ENCODE assay signal across 12 cellular contexts in genomic region chr1:22751124-22751531, GRCh38. TPM values are rescaled to one million over a fixed set of nuclear protein-coding genes. Genes with fewer than 3 reads are reported as not detected.
DNase-seq lines count a peak whose midpoint lies in the region; ATAC-seq, FAIRE-seq and TF ChIP-seq lines count a peak whose summit lies in the region.
"Had no signal": no experiment of that assay in that cellular context is flagged by ENCODE, and none has a peak within 500 bp of the region (broad histone marks: within the 10 kb centered on the region; RNA-seq: fewer than 3 reads in every experiment).

No MANE protein-coding gene starts in this region.

- CTCF ChIA-PET in A549 (lab: Yijun Ruan, JAX) = interaction anchor here (1.0 to 6.9 kb wide), 4 partner anchors 9 to 110 kb away, joined by 3 to 46 read pairs (median 4); no protein-coding TSS in a partner anchor
- CTCF ChIA-PET in WTC11 (lab: Charles Lee) = interaction anchor here (0.6 to 3.6 kb wide), 7 partner anchors 10 to 296 kb away, joined by 3 to 24 read pairs (median 4); no protein-coding TSS in a partner anchor

- ATAC-seq in A549 (no peak), GM23338 (peak; percentile 74), WTC11 (peak; percentile 57), HG03045 (IDR thresholded peaks at IDR 0.05; ENCODE audit: unreplicated experiment) (no peak), GM19035 (IDR thresholded peaks at IDR 0.05; ENCODE audit: unreplicated experiment) (no peak), GM21526 (IDR thresholded peaks at IDR 0.05; ENCODE audit: low FRiP score, unreplicated experiment) (no peak)
- ATAC-seq in stimulated activated effector memory CD8-positive, alpha-beta T cell treated with anti-CD3 and anti-CD28 coated beads, Interleukin-12 subunit alpha, Interleukin-12 subunit beta, amount 100 ng/mL, for 72 hours = no peak

- H3K4me1 Mint-ChIP-seq in GM23338 = peaks cover 4% of the 10 kb centered on the region; the same call in 2 of the 3 replicates
- H3K4me1 Mint-ChIP-seq in WTC11 = 0 out of 2 replicates have a peak, but pooled peaks cover 4% of the 10 kb centered on the region
- peaks cover 13% of the 10 kb centered on the region for H3K4me1 Mint-ChIP-seq in stimulated activated effector memory CD8-positive, alpha-beta T cell treated with anti-CD3 and anti-CD28 coated beads, Interleukin-12 subunit alpha, Interleukin-12 subunit beta, amount 100 ng/mL, for 72 hours

- peak overlapping the region; percentile 95 to 97 for H3K27ac ChIP-seq in A549
- no peak overlapping the region for H3K27ac ChIP-seq in GM23338 (ENCODE audit: low read depth)
- peak overlapping the region; percentile 97 for H3K27ac ChIP-seq in mesenchymal stem cell (ENCODE audit: low read length, poor library complexity, severe bottlenecking)

- no peaks in the 10 kb centered on the region for H3K79me2 ChIP-seq in GM23338 (replicated peaks; ENCODE audit: insufficient read depth)

- WGBS in A549 (ENCODE audit: missing lambda C conversion rate) = 89% methylated on average over 6 of the region's 6 CpGs
- WGBS in mesenchymal stem cell = 72% methylated on average over 6 of the region's 6 CpGs

- H3K36me3 ChIP-seq in GM23338 (ENCODE audit: insufficient read depth) (no peaks in the 10 kb centered on the region), mesenchymal stem cell (ENCODE audit: control insufficient read depth in 1 of 2, insufficient read depth in 2 of 2, low read depth in 1 of 2, low read length in 2 of 2) (peaks cover 0 to 7% of the 10 kb centered on the region in 2 experiments)
- H3K36me3 ChIP-seq: BE2C had no signal

- peak overlapping the region in 1 of 2 experiments; percentile 42 for H3K14ac ChIP-seq in mesenchymal stem cell (ENCODE audit: low read length in 2 of 2)

- TF ChIP-seq EP300 in A549 (IDR thresholded peaks at IDR 0.05) = no peak

- H3K4me1 ChIP-seq in A549 (peaks cover 69% of the 10 kb centered on the region), GM23338 (ENCODE audit: insufficient read depth) (no peaks in the 10 kb centered on the region), mesenchymal stem cell (ENCODE audit: control insufficient read depth, insufficient read depth, low read depth, low read length) (peaks cover 58% of the 10 kb centered on the region)
- H3K4me1 ChIP-seq: BE2C had no signal

- H3K36me3 Mint-ChIP-seq in GM23338 (ENCODE audit: low read depth) (no peaks in the 10 kb centered on the region), WTC11 (no peaks in the 10 kb centered on the region)
- H3K36me3 Mint-ChIP-seq in stimulated activated effector memory CD8-positive, alpha-beta T cell treated with anti-CD3 and anti-CD28 coated beads, Interleukin-12 subunit alpha, Interleukin-12 subunit beta, amount 100 ng/mL, for 72 hours = no peaks in the 10 kb centered on the region

- POLR2A ChIA-PET in A549 (lab: Yijun Ruan, JAX) (no interaction called here), WTC11 (lab: Charles Lee) (no interaction called here)

- peak overlapping the region; percentile 21 for H4K8ac ChIP-seq in mesenchymal stem cell (ENCODE audit: low read length)

- no peak for FAIRE-seq in A549 (lab: Jason Lieb, UNC)

- peak overlapping the region; percentile 92 for H2AK5ac ChIP-seq in mesenchymal stem cell (ENCODE audit: low read length, severe bottlenecking)

- H3K27ac Mint-ChIP-seq in GM23338 (no peak overlapping the region), WTC11 (no peak overlapping the region)
- no peak overlapping the region for H3K27ac Mint-ChIP-seq in stimulated activated effector memory CD8-positive, alpha-beta T cell treated with anti-CD3 and anti-CD28 coated beads, Interleukin-12 subunit alpha, Interleukin-12 subunit beta, amount 100 ng/mL, for 72 hours
- H3K27ac Mint-ChIP-seq: activated B cell treated with CpG ODN at 0.5 μM for 24 hours had no signal

- TF ChIP-seq POLR2A in A549 (IDR thresholded peaks at IDR 0.05; ENCODE audit: low read length) = no peak

- no peak overlapping the region for H3K23ac ChIP-seq in mesenchymal stem cell (ENCODE audit: low read length in 2 of 2)

- H3K9me2 ChIP-seq in GM23338 (ENCODE audit: insufficient read depth) = no peaks in the 10 kb centered on the region

- H3K9ac ChIP-seq in mesenchymal stem cell (ENCODE audit: low read length) = no peak overlapping the region

- no peaks in the 10 kb centered on the region for H3K9me3 ChIP-seq in A549
- H3K9me3 ChIP-seq in mesenchymal stem cell (ENCODE audit: control insufficient read depth, low read length) = no peaks in the 10 kb centered on the region
- H3K9me3 ChIP-seq: BE2C had no signal

- H3K9me3 Mint-ChIP-seq in GM23338 (no peaks in the 10 kb centered on the region), WTC11 (no peaks in the 10 kb centered on the region)
- no peaks in the 10 kb centered on the region for H3K9me3 Mint-ChIP-seq in stimulated activated effector memory CD8-positive, alpha-beta T cell treated with anti-CD3 and anti-CD28 coated beads, Interleukin-12 subunit alpha, Interleukin-12 subunit beta, amount 100 ng/mL, for 72 hours
- H3K9me3 Mint-ChIP-seq: activated B cell treated with CpG ODN at 0.5 μM for 24 hours; central memory CD8-positive, alpha-beta T cell had no signal

- peak overlapping the region; percentile 33 for H2BK5ac ChIP-seq in mesenchymal stem cell (ENCODE audit: low read depth, low read length, poor library complexity, severe bottlenecking)

- H3K4me2 ChIP-seq in A549 (peak overlapping the region; percentile 85), GM23338 (no peak overlapping the region), mesenchymal stem cell (ENCODE audit: low read length, poor library complexity, severe bottlenecking) (no peak overlapping the region)

- TF ChIP-seq CTCF in A549 (IDR thresholded peaks at IDR 0.05) = no peak
- peak in 1 of 2 experiments; percentile 19; a peak in 2 of 4 replicates for TF ChIP-seq CTCF in GM23338 (conservative IDR thresholded peaks at IDR 0.05; ENCODE audit: low read depth in 2 of 2)
- no peak for TF ChIP-seq CTCF in WTC11 (IDR thresholded peaks at IDR 0.05)

- H3K18ac ChIP-seq in mesenchymal stem cell (ENCODE audit: low read depth in 1 of 2, low read length in 2 of 2) = peak overlapping the region; percentile 10 to 89

- peak overlapping the region; percentile 80 to 88 for H2BK12ac ChIP-seq in mesenchymal stem cell (ENCODE audit: low read length in 2 of 2)

- TF ChIP-seq RAD21 in A549 (conservative IDR thresholded peaks at IDR 0.05 in 1 of 2, IDR thresholded peaks at IDR 0.05 in 1 of 2) = no peak

- no peak overlapping the region for H2BK120ac ChIP-seq in mesenchymal stem cell (ENCODE audit: low read depth, low read length)

- H3K27me3 ChIP-seq in GM23338 (ENCODE audit: insufficient read depth) = no peaks in the 10 kb centered on the region
- H3K27me3 ChIP-seq in mesenchymal stem cell (ENCODE audit: control insufficient read depth in 1 of 2, insufficient read depth in 1 of 2, low read length in 2 of 2) = no peaks in the 10 kb centered on the region
- H3K27me3 ChIP-seq: BE2C had no signal

- H4K20me1 ChIP-seq in GM23338 (replicated peaks; ENCODE audit: insufficient read depth) = no peaks in the 10 kb centered on the region; the same call in 1 of the 2 replicates

- H3K79me1 ChIP-seq in mesenchymal stem cell (replicated peaks; ENCODE audit: low read length, poor library complexity, severe bottlenecking) = peaks cover 17% of the 10 kb centered on the region

- no peaks in the 10 kb centered on the region for H3F3A ChIP-seq in GM23338 (replicated peaks; ENCODE audit: low read depth)

- H2BK15ac ChIP-seq in mesenchymal stem cell (ENCODE audit: low read depth, poor library complexity, severe bottlenecking) = no peak overlapping the region

- H3K27me3 Mint-ChIP-seq in GM23338 (ENCODE audit: insufficient read depth, low read depth, poor library complexity) (peaks cover 2% of the 10 kb centered on the region), WTC11 (ENCODE audit: low read depth) (no peaks in the 10 kb centered on the region)

- H3K4ac ChIP-seq in mesenchymal stem cell (ENCODE audit: low read depth in 1 of 2, low read length in 2 of 2) = peak overlapping the region; percentile 20 to 42

- no peak overlapping the region for H3K4me3 ChIP-seq in A549
- no peak overlapping the region for H3K4me3 ChIP-seq in GM23338
- no peak overlapping the region for H3K4me3 ChIP-seq in mesenchymal stem cell (ENCODE audit: insufficient read depth in 1 of 2, low read depth in 1 of 2, low read length in 2 of 2)

- H4K91ac ChIP-seq in mesenchymal stem cell (ENCODE audit: low read length) = peak overlapping the region; percentile 81

- no peak overlapping the region for H2AFZ ChIP-seq in GM23338
- H2AFZ ChIP-seq in mesenchymal stem cell (ENCODE audit: low read depth, low read length) = no peak overlapping the region

- no peak for DNase-seq in A549 (ENCODE audit: low read depth in 1 of 2, low spot score in 1 of 2)
- DNase-seq in GM23338 (ENCODE audit: low spot score) = peak; percentile 31
- peak; percentile 26 for DNase-seq in WTC11 (ENCODE audit: low spot score)
- DNase-seq in mesenchymal stem cell = peak; percentile 33
- no peak for DNase-seq in stimulated activated effector memory CD8-positive, alpha-beta T cell treated with anti-CD3 and anti-CD28 coated beads, Interleukin-12 subunit alpha, Interleukin-12 subunit beta, amount 100 ng/mL, for 72 hours (ENCODE audit: low spot score in 2 of 2)
- DNase-seq: activated B cell treated with CpG ODN at 0.5 μM for 24 hours, BE2C, retina had no signal

- H3K4me3 Mint-ChIP-seq in GM23338 = no peak overlapping the region
- H3K4me3 Mint-ChIP-seq in WTC11 = no peak overlapping the region
- H3K4me3 Mint-ChIP-seq in stimulated activated effector memory CD8-positive, alpha-beta T cell treated with anti-CD3 and anti-CD28 coated beads, Interleukin-12 subunit alpha, Interleukin-12 subunit beta, amount 100 ng/mL, for 72 hours = no peak overlapping the region
- H3K4me3 Mint-ChIP-seq: activated B cell treated with CpG ODN at 0.5 μM for 24 hours; central memory CD8-positive, alpha-beta T cell had no signal

TF ChIP-seq in A549, 52 proteins besides CTCF, POLR2A, EP300 and RAD21 (continues in another document):
- TF ChIP-seq EHMT2 (IDR thresholded peaks at IDR 0.05; ENCODE audit: low read depth) = no peak
- no peak for TF ChIP-seq EHF (CRISPR knock-in tag; IDR thresholded peaks at IDR 0.05)

TF ChIP-seq in GM23338, 12 proteins besides CTCF, POLR2A, EP300 and RAD21 (continues in another document):
- no peak for TF ChIP-seq CREB1 (CRISPR knock-in tag; IDR thresholded peaks at IDR 0.05; ENCODE audit: low read depth)

RNA-seq across cellular contexts. Expression of gene EPHB2, which starts 40.5 kb away (rescaled TPM):
- polyA plus RNA-seq in A549 (2011; rRNA removed) (13.0 and 15.9 TPM in 2 replicates), A549 (2017; fragmentation: RNase III; extraction: RNeasy Plus Mini Kit Qiagen cat#74134 plus additional on column Dnase treatment) (31.4 to 35.3 TPM (median 33.8 TPM) in 3 replicates), GM23338 (2016; fragmentation: Nextera tagmentation; extraction: Ambion mirVana) (4.1 and 4.5 TPM in 2 replicates)
- 18.6 and 22.8 TPM in 2 replicates for polyA plus RNA-seq in A549 (2012; cell fraction: cytosol; rRNA removed)
- polyA plus RNA-seq in A549 (2012; cell fraction: nucleus; rRNA removed) = 40.4 and 46.8 TPM in 2 replicates
- 43.4 and 70.5 TPM in 2 replicates for polyA minus RNA-seq in A549 (2011; rRNA and poly(A)+ RNA removed)
- 19.2 and 20.1 TPM in 2 replicates for total RNA-seq in GM23338 (2014; rRNA removed; shearing (Covaris generic))
- 12.0 to 18.5 TPM (median 13.1 TPM) in 3 replicates for total RNA-seq in WTC11 (2021)
- 30.7 TPM for polyA plus RNA-seq in mesenchymal stem cell (2013, experiment 1 of 2)
- polyA plus RNA-seq in mesenchymal stem cell (2013, experiment 2 of 2) = 31.2 TPM

Comparison
In these comparisons a context has a peak if more than half of its experiments do, and no peak if none do; other contexts are left out.
1. ATAC-seq: peak in GM23338 (single experiment) and WTC11 (single experiment); none in A549 (0 of 2), stimulated activated effector memory CD8-positive, alpha-beta T cell treated with anti-CD3 and anti-CD28 coated beads, Interleukin-12 subunit alpha, Interleukin-12 subunit beta, amount 100 ng/mL, for 72 hours (single experiment), HG03045 (single experiment), GM19035 (single experiment) and GM21526 (single experiment).
2. DNase-seq: peak in GM23338 (single experiment), WTC11 (single experiment) and mesenchymal stem cell (single experiment); none in A549 (0 of 2) and stimulated activated effector memory CD8-positive, alpha-beta T cell treated with anti-CD3 and anti-CD28 coated beads, Interleukin-12 subunit alpha, Interleukin-12 subunit beta, amount 100 ng/mL, for 72 hours (0 of 2).